In genomic region chr6:87484491-87484890, GRCh38 we compare ENCODE assay signal across 15 cellular contexts. TPM values are rescaled to one million over a fixed set of nuclear protein-coding genes. Genes with fewer than 3 reads are reported as not detected.
DNase-seq lines count a peak whose midpoint lies in the region; ATAC-seq, FAIRE-seq and TF ChIP-seq lines count a peak whose summit lies in the region.
"Had no signal": no experiment of that assay in that cellular context is flagged by ENCODE, and none has a peak within 500 bp of the region (broad histone marks: within the 10 kb centered on the region; RNA-seq: fewer than 3 reads in every experiment).

No MANE protein-coding gene starts in this region.

- H3K4me2 ChIP-seq in HCT116 (ENCODE audit: low read length) (peak overlapping the region; percentile 87), PC-3 (ENCODE audit: low read length) (no peak overlapping the region), Karpas-422 (ENCODE audit: low read depth, low read length, poor library complexity, severe bottlenecking) (no peak overlapping the region)
- H3K4me2 ChIP-seq: PC-9 had no signal

- ATAC-seq in HCT116 (peak; percentile 59), PC-3 (no peak), HG02678 (IDR thresholded peaks at IDR 0.05; ENCODE audit: unreplicated experiment) (no peak)

- peaks cover 42% of the 10 kb centered on the region for H3K79me2 ChIP-seq in HCT116 (ENCODE audit: insufficient read depth, low read length)
- H3K79me2 ChIP-seq in PC-3 (ENCODE audit: low read length) = no peaks in the 10 kb centered on the region
- H3K79me2 ChIP-seq in Karpas-422 (ENCODE audit: low read length) = peaks cover 34% of the 10 kb centered on the region

- H3K27ac ChIP-seq in HCT116 (ENCODE audit: low read depth, low read length) = peak overlapping the region; percentile 90
- peak overlapping the region; percentile 47 for H3K27ac ChIP-seq in PC-3 (ENCODE audit: low read length)
- no peak overlapping the region for H3K27ac ChIP-seq in Karpas-422 (ENCODE audit: low read length)
- H3K27ac ChIP-seq: PC-9 had no signal

- BruUV-seq in HCT116 (replicated peaks; lab: Mats Ljungman, UMichigan) = no TSS peak
- no TSS peak for BruUV-seq in PC-3 (replicated peaks; lab: Mats Ljungman, UMichigan)

- TF ChIP-seq CTCF in HCT116 (IDR thresholded peaks at IDR 0.05 in 2 of 3, conservative IDR thresholded peaks at IDR 0.05 in 1 of 3; ENCODE audit: borderline replicate concordance in 1 of 3, insufficient read depth in 1 of 3, low read depth in 2 of 3, low read length in 2 of 3) (no peak), PC-3 (conservative IDR thresholded peaks at IDR 0.05; ENCODE audit: low read depth, low read length) (no peak), bronchial epithelial cell (IDR thresholded peaks at IDR 0.05; ENCODE audit: insufficient read depth, low read length, severe bottlenecking) (no peak)

- POLR2A ChIA-PET in HCT116 (lab: Charles Lee) (no interaction called here), PC-3 (lab: Charles Lee; ENCODE audit: unreplicated experiment) (no interaction called here)

- TF ChIP-seq POLR2A in HCT116 (IDR thresholded peaks at IDR 0.05; ENCODE audit: borderline replicate concordance, extremely low read depth, insufficient read depth, insufficient read length) = no peak

- H3F3A ChIP-seq in PC-3 (ENCODE audit: low read length, unreplicated experiment) = no peaks in the 10 kb centered on the region

- TF ChIP-seq RAD21 in HCT116 (IDR thresholded peaks at IDR 0.05; ENCODE audit: low read depth) = no peak

- RAD21 ChIA-PET in HCT116 (lab: Charles Lee; ENCODE audit: low non-redundant PET in 1 of 2, low total read pairs in 2 of 2, uncharacterized antibody in 2 of 2, unreplicated experiment in 2 of 2) = interaction anchor here in 1 of 2 experiments (0.6 kb wide), 1 partner anchor 95 kb away, joined by 4 read pairs; no protein-coding TSS in a partner anchor

- H2AFZ ChIP-seq in HCT116 (ENCODE audit: low read depth, low read length, poor library complexity, severe bottlenecking) (no peak overlapping the region), PC-3 (ENCODE audit: low read length) (no peak overlapping the region), Karpas-422 (ENCODE audit: low read length) (no peak overlapping the region)
- H2AFZ ChIP-seq: PC-9 had no signal

- peaks cover 31 to 57% of the 10 kb centered on the region in 2 experiments for H3K4me1 ChIP-seq in HCT116 (ENCODE audit: control insufficient read depth in 1 of 2, insufficient read depth in 2 of 2, low read length in 2 of 2)
- H3K4me1 ChIP-seq in PC-3 (ENCODE audit: insufficient read depth, low read length) = no peaks in the 10 kb centered on the region
- no peaks in the 10 kb centered on the region for H3K4me1 ChIP-seq in Karpas-422 (ENCODE audit: low read length)

- intact Hi-C loops in HCT116 (cut with micrococcal nuclease) (loop anchor here (1.0 kb wide), 1 partner anchor 12 kb away; the partner anchor contains the start of gene SLC35A1), PC-3 (cut with micrococcal nuclease) (no loop called here)

- no peaks in the 10 kb centered on the region for H3K9me3 ChIP-seq in HCT116 (ENCODE audit: control insufficient read depth in 1 of 2, insufficient read depth in 1 of 2, low read depth in 1 of 2, low read length in 2 of 2)
- H3K9me3 ChIP-seq in PC-3 (ENCODE audit: low read length) = no peaks in the 10 kb centered on the region
- no peaks in the 10 kb centered on the region for H3K9me3 ChIP-seq in Karpas-422 (ENCODE audit: low read length)

- H3K9ac ChIP-seq in HCT116 (ENCODE audit: low read length) = peak overlapping the region; percentile 72
- H3K9ac ChIP-seq in PC-3 (ENCODE audit: low read length) = no peak overlapping the region
- H3K9ac ChIP-seq in Karpas-422 (ENCODE audit: low read length) = no peak overlapping the region

- peak; percentile 85 for DNase-seq in HCT116 (ENCODE audit: low read depth, low spot score)
- peak; percentile 47 for DNase-seq in PC-3
- peak; percentile 87 for DNase-seq in bronchial epithelial cell (ENCODE audit: low read depth)
- DNase-seq in kidney tubule cell (ENCODE audit: low spot score) = peak; percentile 29
- DNase-seq in activated T-cell treated with anti-CD3 and anti-CD28 coated beads, Interleukin-2, amount 50 U/mL, for 48 hours = no peak
- DNase-seq in NCI-H526 treated with DMSO at 0.1 percent for 48 hours (lab: John Stamatoyannopoulos, UW) = no peak
- DNase-seq in Karpas-422 = no peak
- DNase-seq: C1 segment of cervical spinal cord, NCI-H1417 treated with DMSO at 0.1 percent for 48 hours, NCI-H1930, NCI-H2171 treated with DMSO at 0.1 percent for 48 hours, NCI-H82 had no signal

- H4K20me1 ChIP-seq in HCT116 (ENCODE audit: insufficient read depth) = no peaks in the 10 kb centered on the region
- no peaks in the 10 kb centered on the region for H4K20me1 ChIP-seq in PC-3 (ENCODE audit: low read length)
- H4K20me1 ChIP-seq in Karpas-422 (ENCODE audit: insufficient read depth, low read depth, low read length) = no peaks in the 10 kb centered on the region

- H3K27me3 ChIP-seq in HCT116 (ENCODE audit: insufficient read depth, low read length) = no peaks in the 10 kb centered on the region
- H3K27me3 ChIP-seq in PC-3 (ENCODE audit: low read length) = no peaks in the 10 kb centered on the region
- H3K27me3 ChIP-seq in bronchial epithelial cell (ENCODE audit: control insufficient read depth, insufficient read depth, low read length) = no peaks in the 10 kb centered on the region
- no peaks in the 10 kb centered on the region for H3K27me3 ChIP-seq in Karpas-422 (ENCODE audit: low read length)

- H3K9me2 ChIP-seq in HCT116 (ENCODE audit: insufficient read depth) = no peaks in the 10 kb centered on the region
- H3K9me2 ChIP-seq in PC-3 (replicated peaks; ENCODE audit: low read length) = no peaks in the 10 kb centered on the region
- H3K9me2 ChIP-seq in Karpas-422 (replicated peaks; ENCODE audit: insufficient read depth, low read length) = no peaks in the 10 kb centered on the region

- H3K36me3 ChIP-seq in HCT116 (ENCODE audit: control insufficient read depth in 1 of 2, insufficient read depth in 2 of 2, low read length in 2 of 2) (no peaks in the 10 kb centered on the region), PC-3 (ENCODE audit: low read depth, low read length) (peaks cover 14% of the 10 kb centered on the region), bronchial epithelial cell (ENCODE audit: control insufficient read depth, insufficient read depth, low read length) (peaks cover 4% of the 10 kb centered on the region), Karpas-422 (ENCODE audit: insufficient read depth, low read length) (no peaks in the 10 kb centered on the region)

- CTCF ChIA-PET in HCT116 (lab: Charles Lee) = no interaction called here
- CTCF ChIA-PET in PC-3 (lab: Charles Lee) = no interaction called here

- no peak for FAIRE-seq in bronchial epithelial cell (lab: Jason Lieb, UNC)
- FAIRE-seq: HTR-8/SVneo had no signal

- H3K4me3 ChIP-seq in HCT116 (replicated peaks in 1 of 2; ENCODE audit: low read depth in 1 of 2, low read length in 2 of 2) (peak overlapping the region; percentile 26 to 56), PC-3 (ENCODE audit: low read length) (no peak overlapping the region), bronchial epithelial cell (ENCODE audit: low read depth, low read length) (no peak overlapping the region), Karpas-422 (ENCODE audit: low read length) (no peak overlapping the region)
- H3K4me3 ChIP-seq: PC-9 had no signal

TF ChIP-seq in HCT116, 20 proteins besides CTCF, POLR2A, EP300 and RAD21 (continues in another document):
- TF ChIP-seq EZH2phosphoT487 (IDR thresholded peaks at IDR 0.05; ENCODE audit: borderline replicate concordance) (no peak), JUND (IDR thresholded peaks at IDR 0.05) (peak; percentile 92), EZH2 (IDR thresholded peaks at IDR 0.05) (no peak), CBX3 (IDR thresholded peaks at IDR 0.05; ENCODE audit: low read depth) (peak; percentile 91), FOSL1 (IDR thresholded peaks at IDR 0.05; ENCODE audit: low read depth) (peak; percentile 95), ELF1 (IDR thresholded peaks at IDR 0.05; ENCODE audit: borderline replicate concordance, low read depth) (no peak; the same call in 1 of the 2 replicates), ZNF274 (IDR thresholded peaks at IDR 0.05; ENCODE audit: low read depth, low read length) (no peak), EGR1 (IDR thresholded peaks at IDR 0.05; ENCODE audit: low read depth) (no peak), SRF (IDR thresholded peaks at IDR 0.05; ENCODE audit: low read depth) (peak; percentile 12; the same call in 1 of the 2 replicates), CEBPB (IDR thresholded peaks at IDR 0.05; ENCODE audit: low read depth) (no peak; the same call in 1 of the 2 replicates), POLR2AphosphoS5 (IDR thresholded peaks at IDR 0.05; ENCODE audit: low read depth, low read length) (peak; percentile 43; the same call in 1 of the 2 replicates), ZBTB33 (IDR thresholded peaks at IDR 0.05; ENCODE audit: extremely low read depth, insufficient replicate concordance, low read length) (peak; percentile 34), SP1 (IDR thresholded peaks at IDR 0.05; ENCODE audit: low read depth) (peak; percentile 86), MAX (IDR thresholded peaks at IDR 0.05) (peak; percentile 68), SIN3A (IDR thresholded peaks at IDR 0.05; ENCODE audit: low read depth) (peak; percentile 25; the same call in 1 of the 2 replicates)

RNA-seq across cellular contexts. Expression of gene SLC35A1, which starts 11.7 kb away (rescaled TPM):
- total RNA-seq in HCT116 (2021; ENCODE audit: unreplicated experiment) (29.1 TPM), PC-3 (2014; rRNA removed) (7.4 and 9.9 TPM in 2 replicates), bronchial epithelial cell (12.2 and 14.5 TPM in 2 replicates)
- polyA plus RNA-seq in HCT116 (2012) = 18.5 and 23.0 TPM in 2 replicates
- 13.1 and 31.6 TPM in 2 replicates for total RNA-seq in Karpas-422 (2014; rRNA removed; shearing (Covaris generic); ENCODE audit: low replicate concordance)

Comparison
In these comparisons a context has a peak if more than half of its experiments do, and no peak if none do; other contexts are left out.
1. DNase-seq: peak in HCT116 (single experiment), PC-3 (single experiment), bronchial epithelial cell (single experiment) and kidney tubule cell (single experiment); none in activated T-cell treated with anti-CD3 and anti-CD28 coated beads, Interleukin-2, amount 50 U/mL, for 48 hours (0 of 2), NCI-H526 treated with DMSO at 0.1 percent for 48 hours (single experiment) and Karpas-422 (single experiment).
2. H3K4me3 ChIP-seq: peak in HCT116 (2 of 2); none in PC-3 (single experiment), bronchial epithelial cell (single experiment) and Karpas-422 (single experiment).